ENCODE assay signal across 1 cellular context in the genomic region with DNA sequence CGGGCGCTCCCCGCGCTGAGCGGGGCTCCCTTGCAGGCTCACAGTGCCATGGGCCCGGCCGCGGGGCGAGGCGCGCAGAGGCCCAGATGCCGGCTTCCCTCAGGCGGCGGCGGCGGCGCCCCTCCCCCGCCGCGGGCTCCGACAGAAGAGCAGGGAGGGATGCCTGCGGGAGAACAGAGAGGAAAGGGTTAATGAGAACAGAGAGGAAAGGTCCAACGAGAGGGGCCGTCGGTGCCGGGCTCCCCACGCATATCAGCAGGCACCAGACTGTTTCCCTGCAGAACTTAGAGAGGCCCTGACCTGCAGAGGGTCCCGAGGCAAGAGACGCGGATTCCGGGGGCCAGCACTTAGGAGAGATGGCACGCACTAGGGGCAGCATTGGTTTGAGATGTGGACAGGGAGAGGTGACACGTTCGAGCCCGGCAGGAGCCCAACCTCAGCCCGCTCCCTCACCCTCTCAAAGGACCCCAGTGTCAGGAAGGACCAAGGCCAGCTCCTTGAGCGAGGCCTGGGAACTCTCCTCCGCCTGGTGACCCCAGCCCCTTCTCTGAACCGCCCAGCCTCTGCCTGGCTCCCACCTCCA.
A peak's percentile ranks its signal among the peaks of the same experiment; 100 is the strongest.
TF ChIP-seq lines count a peak whose summit lies in the region.

No MANE protein-coding gene starts in this region.

TF ChIP-seq in endothelial cell of umbilical vein, 7 proteins besides CTCF, POLR2A, EP300 and RAD21:
- peak; percentile 17 for TF ChIP-seq EZH2 (IDR thresholded peaks at IDR 0.05; ENCODE audit: borderline replicate concordance, low read depth, low read length, severe bottlenecking)
- TF ChIP-seq POLR2AphosphoS5 (IDR thresholded peaks at IDR 0.05; ENCODE audit: insufficient read depth, low read depth, low read length) = no peak
